Comparison of ENCODE assay signal across 27 cellular contexts in the genomic region with DNA sequence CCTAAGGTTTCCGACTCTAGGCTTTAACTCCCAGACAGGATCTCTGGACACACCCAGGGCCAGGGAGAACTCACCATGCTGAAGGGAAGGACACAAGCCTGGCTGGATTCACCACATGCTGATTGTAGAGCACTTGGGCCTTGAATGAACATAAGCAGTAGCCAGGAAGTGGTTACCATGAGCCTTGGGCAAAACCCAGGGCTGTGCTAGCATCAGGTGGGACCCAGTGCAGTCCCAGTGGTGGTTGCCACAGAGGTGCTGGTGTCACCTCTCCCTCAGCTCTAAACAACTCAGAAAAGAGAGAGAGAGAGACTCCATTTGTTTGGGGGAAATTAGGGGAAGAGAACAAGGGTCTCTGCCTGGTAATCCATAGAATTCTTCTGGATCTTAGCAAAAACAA.
"Had no signal": no experiment of that assay in that cellular context is flagged by ENCODE, and none has a peak within 500 bp of the region (broad histone marks: within the 10 kb centered on the region; RNA-seq: fewer than 3 reads in every experiment).

No MANE protein-coding gene starts in this region.

- H3K27me3 ChIP-seq: neutrophil, pancreas, right lobe of liver, sigmoid colon, stomach, testis, tibial artery, transverse colon, upper lobe of right lung, uterus had no signal

- H3K9me3 ChIP-seq: neutrophil, pancreas, prostate gland, right lobe of liver, sigmoid colon, testis, transverse colon, upper lobe of right lung, uterus had no signal

- H3K36me3 Mint-ChIP-seq: natural killer cell treated with Interleukin-12 subunit alpha and Interleukin-12 subunit beta and Interleukin-15 and Interleukin-18, amount 100 ng/mL, for 72 hours; stimulated activated effector memory CD8-positive, alpha-beta T cell treated with anti-CD3 and anti-CD28 coated beads, Interleukin-12 subunit alpha, Interleukin-12 subunit beta, amount 100 ng/mL, for 72 hours; type B pancreatic cell had no signal

- H3K4me1 ChIP-seq: pancreas, prostate gland, right lobe of liver, sigmoid colon, stomach, testis, transverse colon, upper lobe of right lung, uterus had no signal

- H3K4me3 ChIP-seq: pancreas, prostate gland, right lobe of liver, sigmoid colon, stomach, testis, tibial artery, transverse colon, upper lobe of right lung, uterus had no signal

- H3K36me3 ChIP-seq: neutrophil, pancreas, prostate gland, right lobe of liver, sigmoid colon, stomach, tibial artery, transverse colon, upper lobe of right lung, uterus had no signal

- ATAC-seq: naive thymus-derived CD4-positive, alpha-beta T cell; pancreas; right cardiac atrium; right lobe of liver; stimulated activated effector memory CD8-positive, alpha-beta T cell treated with anti-CD3 and anti-CD28 coated beads, Interleukin-12 subunit alpha, Interleukin-12 subunit beta, amount 100 ng/mL, for 72 hours; stimulated activated naive B cell treated with anti-CD40 and anti-IgM and Interleukin-4, amounts not matched to agents 10 μg/mL and 1 μg/mL and 100 μg/mL, for 72 hours; upper lobe of right lung had no signal

- H3K27ac ChIP-seq: neutrophil, pancreas, prostate gland, right lobe of liver, sigmoid colon, stomach, testis, transverse colon, upper lobe of right lung, uterus had no signal

- H3K4me3 Mint-ChIP-seq: naive thymus-derived CD4-positive, alpha-beta T cell; natural killer cell treated with Interleukin-12 subunit alpha and Interleukin-12 subunit beta and Interleukin-15 and Interleukin-18, amount 100 ng/mL, for 72 hours; nephron progenitor cell; neural crest cell; stimulated activated effector memory CD8-positive, alpha-beta T cell treated with anti-CD3 and anti-CD28 coated beads, Interleukin-12 subunit alpha, Interleukin-12 subunit beta, amount 100 ng/mL, for 72 hours; stimulated activated naive B cell treated with anti-CD40 and anti-IgM and Interleukin-4, amounts not matched to agents 10 μg/mL and 1 μg/mL and 100 μg/mL, for 72 hours; stimulated activated naive CD8-positive, alpha-beta T cell treated with anti-CD3 and anti-CD28 coated beads, Interleukin-15, Interleukin-2, amounts not matched to agents 100 ng/mL and 50 ng/mL, for 24 hours; type B pancreatic cell had no signal

- DNase-seq: naive thymus-derived CD4-positive, alpha-beta T cell; nephron progenitor cell; nucleus accumbens; pancreas; right cardiac atrium; right lobe of liver; sigmoid colon; small intestine; stimulated activated CD4-positive, alpha-beta T cell treated with anti-CD3 and anti-CD28 coated beads, Interleukin-15, amount 100 ng/mL, for 24 hours; stimulated activated CD4-positive, alpha-beta T cell treated with anti-CD3 and anti-CD28 coated beads, Interleukin-2, amount 100 ng/mL, for 24 hours; stimulated activated CD4-positive, alpha-beta T cell treated with anti-CD3 and anti-CD28 coated beads, Interleukin-2, amount 100 ng/mL, for 48 hours; stimulated activated CD4-positive, alpha-beta T cell treated with anti-CD3 and anti-CD28 coated beads, Interleukin-4, amount 100 ng/mL, for 24 hours; stimulated activated naive B cell treated with anti-CD40 and anti-IgM and Interleukin-4, amounts not matched to agents 10 μg/mL and 1 μg/mL and 100 μg/mL, for 72 hours; stimulated activated naive CD4-positive, alpha-beta T cell treated with Interleukin-2 at 50 U/mL for 16 hours; stomach; testis; tibial artery; transverse colon; upper lobe of right lung; uterus had no signal

- H3K27me3 Mint-ChIP-seq: naive thymus-derived CD4-positive, alpha-beta T cell; natural killer cell treated with Interleukin-12 subunit alpha and Interleukin-12 subunit beta and Interleukin-15 and Interleukin-18, amount 100 ng/mL, for 72 hours; stimulated activated naive B cell treated with anti-CD40 and anti-IgM and Interleukin-4, amounts not matched to agents 10 μg/mL and 1 μg/mL and 100 μg/mL, for 72 hours; stimulated activated naive CD8-positive, alpha-beta T cell treated with anti-CD3 and anti-CD28 coated beads, Interleukin-15, Interleukin-2, amounts not matched to agents 100 ng/mL and 50 ng/mL, for 24 hours; type B pancreatic cell had no signal

- H3K4me1 Mint-ChIP-seq: naive thymus-derived CD4-positive, alpha-beta T cell; nephron progenitor cell; neural crest cell; stimulated activated effector memory CD8-positive, alpha-beta T cell treated with anti-CD3 and anti-CD28 coated beads, Interleukin-12 subunit alpha, Interleukin-12 subunit beta, amount 100 ng/mL, for 72 hours; stimulated activated naive B cell treated with anti-CD40 and anti-IgM and Interleukin-4, amounts not matched to agents 10 μg/mL and 1 μg/mL and 100 μg/mL, for 72 hours had no signal

- H3K27ac Mint-ChIP-seq: naive thymus-derived CD4-positive, alpha-beta T cell; natural killer cell treated with Interleukin-12 subunit alpha and Interleukin-12 subunit beta and Interleukin-15 and Interleukin-18, amount 100 ng/mL, for 72 hours; nephron progenitor cell; stimulated activated effector memory CD8-positive, alpha-beta T cell treated with anti-CD3 and anti-CD28 coated beads, Interleukin-12 subunit alpha, Interleukin-12 subunit beta, amount 100 ng/mL, for 72 hours; stimulated activated naive B cell treated with anti-CD40 and anti-IgM and Interleukin-4, amounts not matched to agents 10 μg/mL and 1 μg/mL and 100 μg/mL, for 72 hours; stimulated activated naive CD8-positive, alpha-beta T cell treated with anti-CD3 and anti-CD28 coated beads, Interleukin-15, Interleukin-2, amounts not matched to agents 100 ng/mL and 50 ng/mL, for 24 hours; type B pancreatic cell had no signal
